In genomic region chr2:44364604-44365003, GRCh38 we compare ENCODE assay signal across 1 cellular context.
A peak's percentile ranks its signal among the peaks of the same experiment; 100 is the strongest.
TF ChIP-seq lines count a peak whose summit lies in the region.

No MANE protein-coding gene starts in this region.

TF ChIP-seq in K562, 482 proteins besides CTCF, POLR2A, EP300 and RAD21 (continued from another document):
- peak; percentile 41; the same call in 1 of the 2 replicates for TF ChIP-seq DPF2 (IDR thresholded peaks at IDR 0.05)
- no peak for TF ChIP-seq NKRF (IDR thresholded peaks at IDR 0.05; ENCODE audit: borderline replicate concordance)
- TF ChIP-seq NFIC (IDR thresholded peaks at IDR 0.05): peak; percentile 48; the same call in 1 of the 2 replicates
